ENCODE assay signal across 31 cellular contexts in the genomic region with DNA sequence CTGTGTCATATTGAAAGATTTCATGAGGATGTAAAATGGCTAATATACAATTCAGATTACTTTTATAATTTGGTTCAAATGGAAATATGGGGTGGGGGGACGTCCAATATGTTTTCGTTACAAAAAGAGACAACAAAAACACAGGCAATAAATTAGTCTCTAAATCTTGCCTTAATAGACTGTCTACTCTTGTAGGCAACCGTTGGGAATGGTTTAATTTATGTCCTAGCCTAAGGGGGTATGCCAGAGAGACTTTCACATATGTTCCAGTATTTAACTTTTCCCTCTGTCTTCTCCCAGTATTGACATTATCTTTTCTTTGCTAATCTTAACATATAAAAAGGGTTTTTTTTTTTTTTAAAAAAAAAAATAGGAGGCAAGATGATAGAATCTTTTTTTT. TPM values are rescaled to one million over a fixed set of nuclear protein-coding genes. Genes with fewer than 3 reads are reported as not detected.
DNase-seq lines count a peak whose midpoint lies in the region; ATAC-seq and TF ChIP-seq lines count a peak whose summit lies in the region.
"Had no signal": no experiment of that assay in that cellular context is flagged by ENCODE, and none has a peak within 500 bp of the region (broad histone marks: within the 10 kb centered on the region; RNA-seq: fewer than 3 reads in every experiment).

No MANE protein-coding gene starts in this region.

- no peak overlapping the region for H3K4me3 Mint-ChIP-seq in endothelial cell (ENCODE audit: unreplicated experiment)
- H3K4me3 Mint-ChIP-seq: B cell; CD4-positive, alpha-beta memory T cell; CD4-positive, alpha-beta T cell; CD4-positive, CD25-positive, alpha-beta regulatory T cell; CD8-positive, alpha-beta memory T cell; CD8-positive, alpha-beta T cell had no signal

- no peaks in the 10 kb centered on the region for H3K9me3 ChIP-seq in SK-N-MC (ENCODE audit: low read depth, low read length)
- H3K9me3 ChIP-seq: A549; BE2C; BLaER1; BLaER1 treated with 17β-estradiol and CSF1 and Interleukin-3, amounts not matched to agents 10 nM and 100 nM; Caco-2 had no signal

- no peaks in the 10 kb centered on the region for H3K36me3 Mint-ChIP-seq in endothelial cell (ENCODE audit: low read depth, unreplicated experiment)
- H3K36me3 Mint-ChIP-seq: CD14-positive monocyte; CD4-positive, alpha-beta memory T cell; CD4-positive, CD25-positive, alpha-beta regulatory T cell; CD8-positive, alpha-beta memory T cell; CD8-positive, alpha-beta T cell had no signal

- POLR2A ChIA-PET in HEK293T (lab: Yijun Ruan, JAX), result no interaction called here

- H3K4me1 Mint-ChIP-seq in endothelial cell (ENCODE audit: unreplicated experiment), result no peaks in the 10 kb centered on the region
- H3K4me1 Mint-ChIP-seq: B cell; CD14-positive monocyte; CD4-positive, alpha-beta memory T cell; CD4-positive, CD25-positive, alpha-beta regulatory T cell; CD8-positive, alpha-beta memory T cell had no signal

- H3K27me3 Mint-ChIP-seq in endothelial cell (ENCODE audit: unreplicated experiment), result no peaks in the 10 kb centered on the region
- H3K27me3 Mint-ChIP-seq: B cell; CD4-positive, alpha-beta memory T cell; CD4-positive, alpha-beta T cell; CD4-positive, CD25-positive, alpha-beta regulatory T cell; CD8-positive, alpha-beta memory T cell had no signal

- CTCF ChIA-PET in HEK293T (lab: Yijun Ruan, JAX), result no interaction called here

- TF ChIP-seq CTCF in endothelial cell (IDR thresholded peaks at IDR 0.05; ENCODE audit: unreplicated experiment), result no peak

- H3K9ac ChIP-seq in SK-N-MC (ENCODE audit: insufficient read length), result no peak overlapping the region
- H3K9ac ChIP-seq: BLaER1; BLaER1 treated with 17β-estradiol and CSF1 and Interleukin-3, amounts not matched to agents 10 nM and 100 nM had no signal

- peak overlapping the region; percentile 59 for H3K4me3 ChIP-seq in SK-N-MC
- H3K4me3 ChIP-seq: A549; BLaER1; BLaER1 treated with 17β-estradiol and CSF1 and Interleukin-3, amounts not matched to agents 10 nM and 100 nM had no signal

- no peak for ATAC-seq in GM21390 (IDR thresholded peaks at IDR 0.05; ENCODE audit: unreplicated experiment)
- ATAC-seq: A549; CD8-positive, alpha-beta T cell had no signal

- no peaks in the 10 kb centered on the region for H3K36me3 ChIP-seq in SK-N-MC (ENCODE audit: insufficient read depth, low read length)
- H3K36me3 ChIP-seq: BE2C; BLaER1; BLaER1 treated with 17β-estradiol and CSF1 and Interleukin-3, amounts not matched to agents 10 nM and 100 nM had no signal

- no peaks in the 10 kb centered on the region for H3K9me3 Mint-ChIP-seq in endothelial cell (ENCODE audit: unreplicated experiment)

- H3K27ac ChIP-seq in SK-N-MC, result peak overlapping the region; percentile 62; the same call in 1 of the 2 replicates
- H3K27ac ChIP-seq: 22Rv1; A549; BLaER1; BLaER1 treated with 17β-estradiol and CSF1 and Interleukin-3, amounts not matched to agents 10 nM and 100 nM; C4-2B had no signal

- H3K27ac Mint-ChIP-seq in endothelial cell (ENCODE audit: unreplicated experiment), result no peak overlapping the region
- H3K27ac Mint-ChIP-seq: B cell; CD14-positive monocyte; CD4-positive, alpha-beta memory T cell; CD4-positive, alpha-beta T cell; CD4-positive, CD25-positive, alpha-beta regulatory T cell; CD8-positive, alpha-beta memory T cell; CD8-positive, alpha-beta T cell had no signal

- no peak for DNase-seq in HEK293T (ENCODE audit: extremely low spot score)
- DNase-seq in NCI-H69 (lab: John Stamatoyannopoulos, UW), result peak; percentile 88
- peak; percentile 67 for DNase-seq in SK-N-MC (ENCODE audit: low read depth, low spot score)
- DNase-seq in endothelial cell (ENCODE audit: low spot score), result no peak
- DNase-seq in activated CD4-positive, alpha-beta T cell treated with anti-CD3 and anti-CD28 coated beads, Interleukin-2, amount 50 U/mL, for 48 hours, result no peak
- DNase-seq: 8988T; ACHN; AML-193; BE2C; C1 segment of cervical spinal cord; Caco-2; Calu3; CD4-positive, alpha-beta memory T cell; CD4-positive, alpha-beta T cell; CD4-positive, CD25-positive, alpha-beta regulatory T cell; CD8-positive, alpha-beta memory T cell; CD8-positive, alpha-beta T cell; COR-L47; DMS 273 treated with DMSO at 0.1 percent for 48 hours; DMS79; DMS79 treated with DMSO at 0.1 percent for 48 hours; DND-41; EL had no signal

TF ChIP-seq in HEK293T, 16 proteins besides CTCF, POLR2A, EP300 and RAD21:
- TF ChIP-seq ARNT (IDR thresholded peaks at IDR 0.05) (no peak), L3MBTL2 (conservative IDR thresholded peaks at IDR 0.05) (no peak), NFRKB (IDR thresholded peaks at IDR 0.05) (no peak), SP1 (IDR thresholded peaks at IDR 0.05) (no peak), FOXM1 (IDR thresholded peaks at IDR 0.05; ENCODE audit: borderline replicate concordance) (no peak), ELF4 (IDR thresholded peaks at IDR 0.05) (no peak)
- TF ChIP-seq, protein P1, sequence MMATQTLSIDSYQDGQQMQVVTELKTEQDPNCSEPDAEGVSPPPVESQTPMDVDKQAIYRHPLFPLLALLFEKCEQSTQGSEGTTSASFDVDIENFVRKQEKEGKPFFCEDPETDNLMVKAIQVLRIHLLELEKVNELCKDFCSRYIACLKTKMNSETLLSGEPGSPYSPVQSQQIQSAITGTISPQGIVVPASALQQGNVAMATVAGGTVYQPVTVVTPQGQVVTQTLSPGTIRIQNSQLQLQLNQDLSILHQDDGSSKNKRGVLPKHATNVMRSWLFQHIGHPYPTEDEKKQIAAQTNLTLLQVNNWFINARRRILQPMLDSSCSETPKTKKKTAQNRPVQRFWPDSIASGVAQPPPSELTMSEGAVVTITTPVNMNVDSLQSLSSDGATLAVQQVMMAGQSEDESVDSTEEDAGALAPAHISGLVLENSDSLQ (IDR thresholded peaks at IDR 0.05), result peak; percentile 85

RNA-seq across cellular contexts. Expression of gene LIN7A, which starts 41.5 kb away (rescaled TPM):
- total RNA-seq in endothelial cell (ENCODE audit: unreplicated experiment), result 34.0 TPM
- total RNA-seq: B cell; CD4-positive, alpha-beta memory T cell; CD4-positive, alpha-beta T cell; CD8-positive, alpha-beta memory T cell; CD8-positive, alpha-beta T cell had no signal

Comparison
In these comparisons a context has a peak if more than half of its experiments do, and no peak if none do; other contexts are left out.
1. DNase-seq: peak in NCI-H69 (single experiment) and SK-N-MC (single experiment); none in HEK293T (single experiment), endothelial cell (single experiment) and activated CD4-positive, alpha-beta T cell treated with anti-CD3 and anti-CD28 coated beads, Interleukin-2, amount 50 U/mL, for 48 hours (0 of 2).